ENCODE assay signal across 9 cellular contexts in genomic region chr15:70741107-70741511, GRCh38. TPM values are rescaled to one million over a fixed set of nuclear protein-coding genes. Genes with fewer than 3 reads are reported as not detected.
DNase-seq lines count a peak whose midpoint lies in the region; ATAC-seq and TF ChIP-seq lines count a peak whose summit lies in the region.
"Had no signal": no experiment of that assay in that cellular context is flagged by ENCODE, and none has a peak within 500 bp of the region (broad histone marks: within the 10 kb centered on the region; RNA-seq: fewer than 3 reads in every experiment).

No MANE protein-coding gene starts in this region.

- H3K4me3 ChIP-seq in ascending aorta (no peak overlapping the region), tibial nerve (no peak overlapping the region)

- intact Hi-C loops in ascending aorta (cut with DNase I), result no loop called here

- H3K27me3 ChIP-seq in ascending aorta (no peaks in the 10 kb centered on the region), tibial nerve (no peaks in the 10 kb centered on the region)

- H3K4me1 ChIP-seq in ascending aorta (peaks cover 16 to 32% of the 10 kb centered on the region in 2 donors), tibial nerve (peaks cover 0 to 75% (median 29%) of the 10 kb centered on the region in 4 donors)

- peak overlapping the region; percentile 50 to 57 for H3K27ac ChIP-seq in ascending aorta
- peak overlapping the region in 3 of 4 donors; percentile 37 to 83 (median 77) for H3K27ac ChIP-seq in tibial nerve
- H3K27ac ChIP-seq: 22Rv1 had no signal

- H3K9me3 ChIP-seq in ascending aorta, result no peaks in the 10 kb centered on the region
- H3K9me3 ChIP-seq in tibial nerve, result no peaks in the 10 kb centered on the region

- peak; percentile 49 for DNase-seq in DMS53 (lab: John Stamatoyannopoulos, UW)
- no peak for DNase-seq in DMS53 treated with DMSO at 0.1 percent for 48 hours (lab: John Stamatoyannopoulos, UW; ENCODE audit: unreplicated experiment)
- peak in 1 of 2 donors; percentile 84 for DNase-seq in ascending aorta (ENCODE audit: low spot score in 2 of 2)
- peak; percentile 73 for DNase-seq in left lobe of liver (ENCODE audit: low spot score)
- peak; percentile 39 to 83 for DNase-seq in tibial nerve (ENCODE audit: low spot score in 2 of 2)
- DNase-seq in KG1 (lab: John Stamatoyannopoulos, UW), result no peak
- no peak for DNase-seq in DMS153 treated with DMSO at 0.1 percent for 48 hours (lab: John Stamatoyannopoulos, UW; ENCODE audit: unreplicated experiment)
- DNase-seq in effector CD8-positive, alpha-beta T cell (lab: John Stamatoyannopoulos, UW), result no peak

- TF ChIP-seq POLR2A in tibial nerve (IDR thresholded peaks at IDR 0.05), result no peak

- TF ChIP-seq EP300 in tibial nerve (IDR thresholded peaks at IDR 0.05), result peak in 1 of 2 donors; percentile 69

- ATAC-seq in left lobe of liver, result peak; percentile 86

- TF ChIP-seq CTCF in ascending aorta (IDR thresholded peaks at IDR 0.05) (no peak), tibial nerve (IDR thresholded peaks at IDR 0.05) (no peak)

- H3K36me3 ChIP-seq in ascending aorta (no peaks in the 10 kb centered on the region), tibial nerve (no peaks in the 10 kb centered on the region)

- WGBS in tibial nerve, 2 donors, result 0 to 13% methylated on average over 1 of the region's 1 CpG

RNA-seq across cellular contexts. Expression of gene UACA, which starts 22.2 kb away (rescaled TPM):
- total RNA-seq in ascending aorta, result 34.0 TPM
- total RNA-seq in left lobe of liver, result 13.7 TPM
- 100 to 1,000 TPM; 107 to 210 (median 168) TPM for total RNA-seq in tibial nerve

Comparison
In these comparisons a context has a peak if more than half of its experiments do, and no peak if none do; other contexts are left out.
1. DNase-seq: peak in DMS53 (single experiment), left lobe of liver (single experiment) and tibial nerve (2 of 2); none in DMS53 treated with DMSO at 0.1 percent for 48 hours (single experiment), KG1 (single experiment), DMS153 treated with DMSO at 0.1 percent for 48 hours (single experiment) and effector CD8-positive, alpha-beta T cell (single experiment).